Comparison of ENCODE assay signal across 1 cellular context in the genomic region with DNA sequence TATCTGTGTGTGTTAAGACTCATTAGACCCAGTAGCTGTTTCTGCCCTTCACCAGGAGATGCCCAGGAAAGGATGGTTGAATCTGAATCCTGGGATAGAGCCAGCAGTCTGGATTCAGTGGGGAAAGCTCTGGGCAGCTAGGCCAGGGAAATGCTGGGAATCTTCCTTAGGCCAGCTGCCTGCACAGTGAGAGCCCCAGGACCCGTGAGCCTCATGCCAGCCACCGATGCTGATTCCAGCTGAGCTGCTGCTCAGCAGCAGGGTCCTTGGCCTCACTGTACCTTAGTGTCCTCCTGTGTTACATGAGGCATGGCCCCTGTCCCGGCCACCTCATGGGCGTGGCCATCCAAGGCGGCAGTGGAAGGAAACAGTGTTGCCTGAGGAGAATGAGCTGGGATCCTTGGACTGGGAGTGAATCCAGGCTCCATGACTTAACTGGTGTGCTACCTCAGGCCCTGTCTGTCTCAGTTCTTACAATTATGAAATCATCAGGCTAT.
TF ChIP-seq lines count a peak whose summit lies in the region.

No MANE protein-coding gene starts in this region.

TF ChIP-seq in WTC11, 78 proteins besides CTCF, POLR2A, EP300 and RAD21 (continued from another document):
- TF ChIP-seq, protein P1, sequence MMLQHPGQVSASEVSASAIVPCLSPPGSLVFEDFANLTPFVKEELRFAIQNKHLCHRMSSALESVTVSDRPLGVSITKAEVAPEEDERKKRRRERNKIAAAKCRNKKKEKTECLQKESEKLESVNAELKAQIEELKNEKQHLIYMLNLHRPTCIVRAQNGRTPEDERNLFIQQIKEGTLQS (CRISPR knock-in tag; conservative IDR thresholded peaks at IDR 0.05): no peak
- TF ChIP-seq ZNF121 (CRISPR knock-in tag; IDR thresholded peaks at IDR 0.05) (no peak), OVOL2 (CRISPR knock-in tag; IDR thresholded peaks at IDR 0.05; ENCODE audit: borderline replicate concordance) (no peak), RORB (CRISPR knock-in tag; IDR thresholded peaks at IDR 0.05) (no peak), RELA (CRISPR knock-in tag; IDR thresholded peaks at IDR 0.05; ENCODE audit: borderline replicate concordance) (no peak), SMAD4 (CRISPR knock-in tag; IDR thresholded peaks at IDR 0.05) (no peak), ZNF671 (CRISPR knock-in tag; IDR thresholded peaks at IDR 0.05) (no peak), GABPB1 (CRISPR knock-in tag; IDR thresholded peaks at IDR 0.05) (no peak), TEAD4 (CRISPR knock-in tag; IDR thresholded peaks at IDR 0.05) (no peak)
